ENCODE assay signal across 28 cellular contexts in the genomic region with DNA sequence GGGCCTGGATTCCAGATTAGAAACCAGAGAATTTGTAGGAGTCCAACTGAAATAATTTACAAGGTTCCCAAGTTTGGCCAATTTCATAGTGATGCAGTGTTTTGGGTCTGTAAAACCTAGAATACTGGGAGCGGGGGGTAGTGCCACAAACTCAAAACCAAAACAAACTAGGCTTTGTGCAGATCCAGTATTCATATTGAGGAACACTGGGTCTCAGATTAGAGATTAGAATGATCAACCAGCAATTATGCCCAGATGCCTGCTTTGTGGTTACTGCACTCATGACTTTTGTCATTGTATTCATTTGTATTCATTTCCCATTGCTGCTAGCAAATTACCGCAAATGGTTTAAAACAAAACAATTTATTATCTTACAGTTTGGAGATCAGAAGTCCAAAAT. TPM values are rescaled to one million over a fixed set of nuclear protein-coding genes. Genes with fewer than 3 reads are reported as not detected.
DNase-seq lines count a peak whose midpoint lies in the region; ATAC-seq and TF ChIP-seq lines count a peak whose summit lies in the region.
"Had no signal": no experiment of that assay in that cellular context is flagged by ENCODE, and none has a peak within 500 bp of the region (broad histone marks: within the 10 kb centered on the region; RNA-seq: fewer than 3 reads in every experiment).

No MANE protein-coding gene starts in this region.

- no peaks in the 10 kb centered on the region for H3K9me2 ChIP-seq in GM23338 (ENCODE audit: insufficient read depth)

- H3F3A ChIP-seq in GM23338 (replicated peaks; ENCODE audit: low read depth) = no peaks in the 10 kb centered on the region

- H3K4me1 ChIP-seq in GM23338 (ENCODE audit: insufficient read depth) = 0 out of 2 replicates have a peak, but pooled peaks cover 4% of the 10 kb centered on the region
- H3K4me1 ChIP-seq in mesendoderm (ENCODE audit: control insufficient read depth, low read depth, low read length) = no peaks in the 10 kb centered on the region

- no peak overlapping the region for H3K27ac Mint-ChIP-seq in GM23338
- H3K27ac Mint-ChIP-seq: HFFc6 had no signal

- no peak overlapping the region for H2BK15ac ChIP-seq in mesendoderm (replicated peaks; ENCODE audit: low read depth)

- no peak overlapping the region for H4K5ac ChIP-seq in mesendoderm (ENCODE audit: low read length)

- H3K79me2 ChIP-seq in GM23338 (replicated peaks; ENCODE audit: insufficient read depth) = peaks cover 15% of the 10 kb centered on the region
- peaks cover 13% of the 10 kb centered on the region for H3K79me2 ChIP-seq in mesendoderm (ENCODE audit: control insufficient read depth, insufficient read depth, low read length)

- no peak overlapping the region for H3K27ac ChIP-seq in GM23338 (ENCODE audit: low read depth)
- peak overlapping the region; percentile 38 to 97 (median 92) for H3K27ac ChIP-seq in dorsolateral prefrontal cortex
- H3K27ac ChIP-seq in mesendoderm (ENCODE audit: low read depth, low read length) = no peak overlapping the region
- peak overlapping the region; percentile 96 for H3K27ac ChIP-seq in temporal lobe (ENCODE audit: low read depth, low read length)
- H3K27ac ChIP-seq: A549, PC-9, SJCRH30 had no signal

- peaks cover under 1% of the 10 kb centered on the region; the same call in 1 of the 2 replicates for H4K20me1 ChIP-seq in GM23338 (replicated peaks; ENCODE audit: insufficient read depth)

- H3K18ac ChIP-seq in mesendoderm (ENCODE audit: low read length) = no peak overlapping the region

- H4K8ac ChIP-seq in mesendoderm (ENCODE audit: low read depth, low read length) = peak overlapping the region; percentile 86

- H2BK120ac ChIP-seq in mesendoderm (ENCODE audit: low read depth, low read length) = no peak overlapping the region

- H2BK5ac ChIP-seq in mesendoderm (ENCODE audit: low read length) = no peak overlapping the region

- intact Hi-C loops in dorsolateral prefrontal cortex (cut with DNase I) = no loop called here

- H3K27me3 ChIP-seq in GM23338 (ENCODE audit: insufficient read depth) (no peaks in the 10 kb centered on the region), dorsolateral prefrontal cortex (no peaks in the 10 kb centered on the region), mesendoderm (ENCODE audit: insufficient read depth, low read length, poor library complexity) (no peaks in the 10 kb centered on the region)
- H3K27me3 ChIP-seq: SJCRH30 had no signal

- H3K4me3 Mint-ChIP-seq in GM23338 = no peak overlapping the region
- H3K4me3 Mint-ChIP-seq: CD14-positive monocyte, HFFc6 had no signal

- peaks cover 15% of the 10 kb centered on the region for H3K4me1 Mint-ChIP-seq in GM23338

- WGBS in mesendoderm (ENCODE audit: extremely low coverage, insufficient coverage, low lambda C conversion rate) = no CpG with 5 or more reads among the region's 2 CpGs

- H3K27me3 Mint-ChIP-seq in GM23338 (ENCODE audit: insufficient read depth, low read depth, poor library complexity) = peaks cover 2% of the 10 kb centered on the region

- H3K56ac ChIP-seq in mesendoderm (ENCODE audit: low read length) = no peak overlapping the region

- peaks cover 2% of the 10 kb centered on the region; the same call in 1 of the 2 replicates for H3K36me3 ChIP-seq in GM23338 (ENCODE audit: insufficient read depth)
- no peaks in the 10 kb centered on the region for H3K36me3 ChIP-seq in mesendoderm (ENCODE audit: control insufficient read depth, insufficient read depth, low read length)
- H3K36me3 ChIP-seq: SJCRH30 had no signal

- H3K4me2 ChIP-seq in GM23338 = no peak overlapping the region
- H3K4me2 ChIP-seq in mesendoderm (ENCODE audit: low read length) = no peak overlapping the region
- H3K4me2 ChIP-seq: A549, PC-9 had no signal

- no peaks in the 10 kb centered on the region for H3K9me3 Mint-ChIP-seq in GM23338
- H3K9me3 Mint-ChIP-seq: CD8-positive, alpha-beta memory T cell; HFFc6 had no signal

- H3K79me1 ChIP-seq in mesendoderm (ENCODE audit: low read length) = peaks cover 1% of the 10 kb centered on the region

- H2AK5ac ChIP-seq in mesendoderm (ENCODE audit: low read length) = no peak overlapping the region

- H3K36me3 Mint-ChIP-seq in GM23338 (ENCODE audit: low read depth) = peaks cover 8% of the 10 kb centered on the region

- no peak overlapping the region for H3K23ac ChIP-seq in mesendoderm (ENCODE audit: low read length)

- no peak overlapping the region for H3K4ac ChIP-seq in mesendoderm (ENCODE audit: low read depth, low read length)

- DNase-seq in GM23338 (ENCODE audit: low spot score) (no peak), dorsolateral prefrontal cortex (peak in 1 of 10 donors; percentile 30), mesendoderm (no peak), NCI-H2227 (lab: John Stamatoyannopoulos, UW; ENCODE audit: unreplicated experiment) (no peak)
- DNase-seq: AML-193; Calu3; CD8-positive, alpha-beta memory T cell; GOT3; HFFc6; Kasumi-1; NCI-H1105 treated with DMSO at 0.1 percent for 48 hours; NCI-H146; NCI-H1930; NCI-H2107; NCI-H446; NCI-H526; PC-9; SJCRH30 had no signal

- ATAC-seq in GM23338 (no peak), GM18519 (IDR thresholded peaks at IDR 0.05; ENCODE audit: low FRiP score, unreplicated experiment) (no peak), GM21619 (IDR thresholded peaks at IDR 0.05; ENCODE audit: unreplicated experiment) (no peak)
- ATAC-seq: A549, K562, Right ventricle myocardium inferior had no signal

- H2AFZ ChIP-seq in GM23338 = peak overlapping the region; percentile 9; the same call in 1 of the 2 replicates
- H2AFZ ChIP-seq: PC-9 had no signal

- TF ChIP-seq CTCF in GM23338 (conservative IDR thresholded peaks at IDR 0.05; ENCODE audit: low read depth in 2 of 2) = no peak
- peak in 5 of 56 donors; percentile 10 to 25 (median 15) for TF ChIP-seq CTCF in dorsolateral prefrontal cortex (IDR thresholded peaks at IDR 0.05 in 54 of 56, conservative IDR thresholded peaks at IDR 0.05 in 2 of 56; ENCODE audit: low read depth in 1 of 56, partially characterized antibody in 56 of 56)

- H3K4me3 ChIP-seq in GM23338 (no peak overlapping the region), dorsolateral prefrontal cortex (peak overlapping the region in 16 of 59 donors; percentile 3 to 50 (median 16)), mesendoderm (ENCODE audit: low read length) (no peak overlapping the region)
- H3K4me3 ChIP-seq: A549, HAP-1, K562, PC-9, SJCRH30 had no signal

- no peak overlapping the region for H3K9ac ChIP-seq in mesendoderm (ENCODE audit: low read length)

TF ChIP-seq in GM23338, 12 proteins besides CTCF, POLR2A, EP300 and RAD21 (continues in another document):
- TF ChIP-seq JUNB (IDR thresholded peaks at IDR 0.05; ENCODE audit: unreplicated experiment) (no peak), ZNF114 (CRISPR knock-in tag; IDR thresholded peaks at IDR 0.05) (no peak), CREB1 (CRISPR knock-in tag; IDR thresholded peaks at IDR 0.05; ENCODE audit: low read depth) (no peak), EZH2phosphoT487 (IDR thresholded peaks at IDR 0.05; ENCODE audit: unreplicated experiment) (no peak), NANOG (IDR thresholded peaks at IDR 0.05; ENCODE audit: borderline replicate concordance) (no peak)
- TF ChIP-seq, protein P1, sequence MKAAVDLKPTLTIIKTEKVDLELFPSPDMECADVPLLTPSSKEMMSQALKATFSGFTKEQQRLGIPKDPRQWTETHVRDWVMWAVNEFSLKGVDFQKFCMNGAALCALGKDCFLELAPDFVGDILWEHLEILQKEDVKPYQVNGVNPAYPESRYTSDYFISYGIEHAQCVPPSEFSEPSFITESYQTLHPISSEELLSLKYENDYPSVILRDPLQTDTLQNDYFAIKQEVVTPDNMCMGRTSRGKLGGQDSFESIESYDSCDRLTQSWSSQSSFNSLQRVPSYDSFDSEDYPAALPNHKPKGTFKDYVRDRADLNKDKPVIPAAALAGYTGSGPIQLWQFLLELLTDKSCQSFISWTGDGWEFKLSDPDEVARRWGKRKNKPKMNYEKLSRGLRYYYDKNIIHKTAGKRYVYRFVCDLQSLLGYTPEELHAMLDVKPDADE (IDR thresholded peaks at IDR 0.05) = no peak
- TF ChIP-seq, protein P2, sequence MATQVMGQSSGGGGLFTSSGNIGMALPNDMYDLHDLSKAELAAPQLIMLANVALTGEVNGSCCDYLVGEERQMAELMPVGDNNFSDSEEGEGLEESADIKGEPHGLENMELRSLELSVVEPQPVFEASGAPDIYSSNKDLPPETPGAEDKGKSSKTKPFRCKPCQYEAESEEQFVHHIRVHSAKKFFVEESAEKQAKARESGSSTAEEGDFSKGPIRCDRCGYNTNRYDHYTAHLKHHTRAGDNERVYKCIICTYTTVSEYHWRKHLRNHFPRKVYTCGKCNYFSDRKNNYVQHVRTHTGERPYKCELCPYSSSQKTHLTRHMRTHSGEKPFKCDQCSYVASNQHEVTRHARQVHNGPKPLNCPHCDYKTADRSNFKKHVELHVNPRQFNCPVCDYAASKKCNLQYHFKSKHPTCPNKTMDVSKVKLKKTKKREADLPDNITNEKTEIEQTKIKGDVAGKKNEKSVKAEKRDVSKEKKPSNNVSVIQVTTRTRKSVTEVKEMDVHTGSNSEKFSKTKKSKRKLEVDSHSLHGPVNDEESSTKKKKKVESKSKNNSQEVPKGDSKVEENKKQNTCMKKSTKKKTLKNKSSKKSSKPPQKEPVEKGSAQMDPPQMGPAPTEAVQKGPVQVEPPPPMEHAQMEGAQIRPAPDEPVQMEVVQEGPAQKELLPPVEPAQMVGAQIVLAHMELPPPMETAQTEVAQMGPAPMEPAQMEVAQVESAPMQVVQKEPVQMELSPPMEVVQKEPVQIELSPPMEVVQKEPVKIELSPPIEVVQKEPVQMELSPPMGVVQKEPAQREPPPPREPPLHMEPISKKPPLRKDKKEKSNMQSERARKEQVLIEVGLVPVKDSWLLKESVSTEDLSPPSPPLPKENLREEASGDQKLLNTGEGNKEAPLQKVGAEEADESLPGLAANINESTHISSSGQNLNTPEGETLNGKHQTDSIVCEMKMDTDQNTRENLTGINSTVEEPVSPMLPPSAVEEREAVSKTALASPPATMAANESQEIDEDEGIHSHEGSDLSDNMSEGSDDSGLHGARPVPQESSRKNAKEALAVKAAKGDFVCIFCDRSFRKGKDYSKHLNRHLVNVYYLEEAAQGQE (IDR thresholded peaks at IDR 0.05; ENCODE audit: unreplicated experiment) = no peak

RNA-seq across cellular contexts. Expression of a gene that starts 3.2 kb away (rescaled TPM):
- 35.1 and 59.8 TPM in 2 replicates for total RNA-seq in GM23338 (2014; rRNA removed; shearing (Covaris generic))
- polyA plus RNA-seq in GM23338 (2016; fragmentation: Nextera tagmentation; extraction: Ambion mirVana) = 205 and 233 TPM in 2 replicates
- total RNA-seq in dorsolateral prefrontal cortex = 10 to 100 TPM; 23.6 to 75.9 (median 49.9) TPM
- 114 TPM for polyA plus RNA-seq in mesendoderm (2013, experiment 1 of 2)
- 107 TPM for polyA plus RNA-seq in mesendoderm (2013, experiment 2 of 2)
- total RNA-seq in temporal lobe = 32.9 TPM

RNA-seq across cellular contexts. Expression of a gene that starts 23.7 kb away (rescaled TPM):
- total RNA-seq in GM23338 (2014; rRNA removed; shearing (Covaris generic)) = 0.45 and 1.0 TPM in 2 replicates
- 0.23 and 0.39 TPM in 2 replicates for polyA plus RNA-seq in GM23338 (2016; fragmentation: Nextera tagmentation; extraction: Ambion mirVana)
- total RNA-seq in dorsolateral prefrontal cortex (100 to 1,000 TPM in 2 of 120 experiments, 10 to 100 TPM in 118; 17.2 to 117 (median 47.9) TPM), temporal lobe (11.3 TPM)
- 0.08 TPM for polyA plus RNA-seq in mesendoderm (2013, experiment 1 of 2)
- polyA plus RNA-seq in mesendoderm (2013, experiment 2 of 2) = 0.07 TPM
- total RNA-seq: HFFc6, M059J, RPMI7951 had no signal
- polyA plus RNA-seq: CD14-positive monocyte had no signal

Comparison
In these comparisons a context has a peak if more than half of its experiments do, and no peak if none do; other contexts are left out.
1. H3K27ac ChIP-seq: peak in dorsolateral prefrontal cortex (59 of 59) and temporal lobe (single experiment); none in GM23338 (single experiment) and mesendoderm (single experiment).